Comparison of ENCODE assay signal across 29 cellular contexts in the genomic region with DNA sequence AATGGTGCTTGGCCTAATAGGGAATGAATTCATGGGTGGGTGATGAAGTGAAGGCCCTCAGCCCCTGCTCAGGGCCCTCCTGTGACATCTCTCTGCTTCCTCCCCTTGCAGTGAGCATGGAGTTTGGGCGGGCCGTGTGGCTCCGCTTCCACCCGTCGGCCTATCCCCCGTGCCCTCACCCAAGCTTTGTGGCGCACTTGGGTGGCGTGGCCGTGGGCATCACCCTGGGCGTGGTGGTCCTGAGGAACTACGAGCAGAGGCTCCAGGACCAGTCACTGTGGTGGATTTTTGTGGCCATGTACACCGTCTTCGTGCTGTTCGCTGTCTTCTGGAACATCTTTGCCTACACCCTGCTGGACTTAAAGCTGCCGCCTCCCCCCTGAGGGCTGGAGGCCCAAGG. TPM values are rescaled to one million over a fixed set of nuclear protein-coding genes. Genes with fewer than 3 reads are reported as not detected.
"Had no signal": no experiment of that assay in that cellular context is flagged by ENCODE, and none has a peak within 500 bp of the region (broad histone marks: within the 10 kb centered on the region; RNA-seq: fewer than 3 reads in every experiment).

No MANE protein-coding gene starts in this region.

- H3K36me3 ChIP-seq: colonic mucosa, esophagus muscularis mucosa, gastroesophageal sphincter, heart left ventricle, prostate gland, right atrium auricular region, sigmoid colon, thoracic aorta, tibial nerve, upper lobe of right lung, vagina had no signal

- H3K4me3 Mint-ChIP-seq: mesothelial cell of epicardium; natural killer cell treated with Interleukin-12 subunit alpha and Interleukin-12 subunit beta and Interleukin-15 and Interleukin-18, amount 100 ng/mL, for 72 hours; neural crest cell; stimulated activated memory B cell treated with anti-CD40 and anti-IgM and Interleukin-4, amounts not matched to agents 10 μg/mL and 1 μg/mL and 100 μg/mL, for 72 hours had no signal

- FAIRE-seq: kidney had no signal

- H3K27me3 ChIP-seq: colonic mucosa, esophagus muscularis mucosa, gastroesophageal sphincter, right atrium auricular region, sigmoid colon, tibial nerve, upper lobe of right lung, vagina had no signal

- H3K4me1 ChIP-seq: colonic mucosa, foreskin keratinocyte, parathyroid adenoma, prostate gland, right atrium auricular region had no signal

- DNase-seq: colonic mucosa; dermis blood vessel endothelial cell; effector memory CD4-positive, alpha-beta T cell; foreskin keratinocyte; heart left ventricle; kidney; mesenchymal stem cell; mucosa of descending colon; naive B cell; sigmoid colon; stimulated activated CD4-positive, alpha-beta T cell treated with anti-CD3 and anti-CD28 coated beads, Interleukin-4, amount 100 ng/mL, for 4 hours; stimulated activated naive CD8-positive, alpha-beta T cell treated with anti-CD3 and anti-CD28 coated beads, Interleukin-15, Interleukin-2, amounts not matched to agents 100 U/mL and 50 U/mL, for 24 hours; upper lobe of right lung had no signal

- ATAC-seq: foreskin keratinocyte; gastroesophageal sphincter; heart left ventricle; left lobe of liver; mucosa of descending colon; natural killer cell treated with Interleukin-12 subunit alpha and Interleukin-12 subunit beta and Interleukin-15 and Interleukin-18, amount 100 ng/mL, for 72 hours; stimulated activated memory B cell treated with anti-CD40 and anti-IgM and Interleukin-4, amounts not matched to agents 10 μg/mL and 1 μg/mL and 100 μg/mL, for 72 hours; stimulated activated naive CD8-positive, alpha-beta T cell treated with anti-CD3 and anti-CD28 coated beads, Interleukin-15, Interleukin-2, amounts not matched to agents 100 U/mL and 50 U/mL, for 24 hours; upper lobe of right lung had no signal

- H3K9me3 Mint-ChIP-seq: mesothelial cell of epicardium; naive B cell; natural killer cell treated with Interleukin-12 subunit alpha and Interleukin-12 subunit beta and Interleukin-15 and Interleukin-18, amount 100 ng/mL, for 72 hours; neural crest cell; stimulated activated memory B cell treated with anti-CD40 and anti-IgM and Interleukin-4, amounts not matched to agents 10 μg/mL and 1 μg/mL and 100 μg/mL, for 72 hours had no signal

- H3K27ac Mint-ChIP-seq: mesothelial cell of epicardium; natural killer cell treated with Interleukin-12 subunit alpha and Interleukin-12 subunit beta and Interleukin-15 and Interleukin-18, amount 100 ng/mL, for 72 hours; stimulated activated memory B cell treated with anti-CD40 and anti-IgM and Interleukin-4, amounts not matched to agents 10 μg/mL and 1 μg/mL and 100 μg/mL, for 72 hours had no signal

- H3K27ac ChIP-seq: colonic mucosa, esophagus muscularis mucosa, foreskin keratinocyte, gastroesophageal sphincter, heart left ventricle, hepatocyte, parathyroid adenoma, prostate gland, right atrium auricular region, sigmoid colon, thoracic aorta, tibial nerve, upper lobe of right lung, vagina had no signal

- H3K4me3 ChIP-seq: colonic mucosa, esophagus muscularis mucosa, gastroesophageal sphincter, heart left ventricle, hepatocyte, mucosa of descending colon, prostate gland, right atrium auricular region, sigmoid colon, thoracic aorta, tibial nerve, upper lobe of right lung, vagina had no signal

- H2AFZ ChIP-seq: hepatocyte, parathyroid adenoma had no signal

- H3K9me3 ChIP-seq: colonic mucosa, esophagus muscularis mucosa, gastroesophageal sphincter, heart left ventricle, mucosa of descending colon, prostate gland, right atrium auricular region, sigmoid colon, thoracic aorta, tibial nerve, upper lobe of right lung, vagina had no signal

- H3K4me2 ChIP-seq: hepatocyte had no signal

- H3K79me2 ChIP-seq: hepatocyte, parathyroid adenoma had no signal

- H3K9ac ChIP-seq: parathyroid adenoma had no signal

- H3K36me3 Mint-ChIP-seq: mesothelial cell of epicardium; naive B cell; natural killer cell treated with Interleukin-12 subunit alpha and Interleukin-12 subunit beta and Interleukin-15 and Interleukin-18, amount 100 ng/mL, for 72 hours; stimulated activated memory B cell treated with anti-CD40 and anti-IgM and Interleukin-4, amounts not matched to agents 10 μg/mL and 1 μg/mL and 100 μg/mL, for 72 hours had no signal

RNA-seq across cellular contexts. Expression of a gene that starts 55.2 kb away (rescaled TPM):
- total RNA-seq: dermis blood vessel endothelial cell, epithelial cell of proximal tubule, foreskin keratinocyte, lung microvascular endothelial cell had no signal
